In genomic region chr13:93248627-93249047, GRCh38 we compare ENCODE assay signal across 1 cellular context.
TF ChIP-seq lines count a peak whose summit lies in the region.

No MANE protein-coding gene starts in this region.

TF ChIP-seq in GM12878, 131 proteins besides CTCF, POLR2A, EP300 and RAD21 (continued from another document):
- TF ChIP-seq ZBTB4 (CRISPR knock-in tag; IDR thresholded peaks at IDR 0.05) = no peak
- TF ChIP-seq, protein P1, sequence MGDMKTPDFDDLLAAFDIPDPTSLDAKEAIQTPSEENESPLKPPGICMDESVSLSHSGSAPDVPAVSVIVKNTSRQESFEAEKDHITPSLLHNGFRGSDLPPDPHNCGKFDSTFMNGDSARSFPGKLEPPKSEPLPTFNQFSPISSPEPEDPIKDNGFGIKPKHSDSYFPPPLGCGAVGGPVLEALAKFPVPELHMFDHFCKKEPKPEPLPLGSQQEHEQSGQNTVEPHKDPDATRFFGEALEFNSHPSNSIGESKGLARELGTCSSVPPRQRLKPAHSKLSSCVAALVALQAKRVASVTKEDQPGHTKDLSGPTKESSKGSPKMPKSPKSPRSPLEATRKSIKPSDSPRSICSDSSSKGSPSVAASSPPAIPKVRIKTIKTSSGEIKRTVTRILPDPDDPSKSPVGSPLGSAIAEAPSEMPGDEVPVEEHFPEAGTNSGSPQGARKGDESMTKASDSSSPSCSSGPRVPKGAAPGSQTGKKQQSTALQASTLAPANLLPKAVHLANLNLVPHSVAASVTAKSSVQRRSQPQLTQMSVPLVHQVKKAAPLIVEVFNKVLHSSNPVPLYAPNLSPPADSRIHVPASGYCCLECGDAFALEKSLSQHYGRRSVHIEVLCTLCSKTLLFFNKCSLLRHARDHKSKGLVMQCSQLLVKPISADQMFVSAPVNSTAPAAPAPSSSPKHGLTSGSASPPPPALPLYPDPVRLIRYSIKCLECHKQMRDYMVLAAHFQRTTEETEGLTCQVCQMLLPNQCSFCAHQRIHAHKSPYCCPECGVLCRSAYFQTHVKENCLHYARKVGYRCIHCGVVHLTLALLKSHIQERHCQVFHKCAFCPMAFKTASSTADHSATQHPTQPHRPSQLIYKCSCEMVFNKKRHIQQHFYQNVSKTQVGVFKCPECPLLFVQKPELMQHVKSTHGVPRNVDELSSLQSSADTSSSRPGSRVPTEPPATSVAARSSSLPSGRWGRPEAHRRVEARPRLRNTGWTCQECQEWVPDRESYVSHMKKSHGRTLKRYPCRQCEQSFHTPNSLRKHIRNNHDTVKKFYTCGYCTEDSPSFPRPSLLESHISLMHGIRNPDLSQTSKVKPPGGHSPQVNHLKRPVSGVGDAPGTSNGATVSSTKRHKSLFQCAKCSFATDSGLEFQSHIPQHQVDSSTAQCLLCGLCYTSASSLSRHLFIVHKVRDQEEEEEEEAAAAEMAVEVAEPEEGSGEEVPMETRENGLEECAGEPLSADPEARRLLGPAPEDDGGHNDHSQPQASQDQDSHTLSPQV (IDR thresholded peaks at IDR 0.05) = no peak
- TF ChIP-seq E2F8 (IDR thresholded peaks at IDR 0.05; ENCODE audit: low read depth, partially characterized antibody) = no peak
- TF ChIP-seq, protein P2, sequence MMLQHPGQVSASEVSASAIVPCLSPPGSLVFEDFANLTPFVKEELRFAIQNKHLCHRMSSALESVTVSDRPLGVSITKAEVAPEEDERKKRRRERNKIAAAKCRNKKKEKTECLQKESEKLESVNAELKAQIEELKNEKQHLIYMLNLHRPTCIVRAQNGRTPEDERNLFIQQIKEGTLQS (IDR thresholded peaks at IDR 0.05; ENCODE audit: borderline replicate concordance, extremely low read depth, low read depth, low read length) = no peak
- TF ChIP-seq SUPT20H (IDR thresholded peaks at IDR 0.05; ENCODE audit: borderline replicate concordance, control insufficient read depth, low read depth, low read length) = no peak
- no peak for TF ChIP-seq BRCA1 (IDR thresholded peaks at IDR 0.05; ENCODE audit: low read depth, low read length)
- TF ChIP-seq EED (IDR thresholded peaks at IDR 0.05; ENCODE audit: low read depth) = no peak
- TF ChIP-seq TCF12 (IDR thresholded peaks at IDR 0.05; ENCODE audit: low read depth, low read length) = no peak
- TF ChIP-seq ZSCAN29 (IDR thresholded peaks at IDR 0.05) = no peak
- TF ChIP-seq IRF4 (IDR thresholded peaks at IDR 0.05; ENCODE audit: low read depth, low read length) = no peak
- TF ChIP-seq SP1 (IDR thresholded peaks at IDR 0.05; ENCODE audit: low read depth, low read length) = no peak
- no peak for TF ChIP-seq USF2 (IDR thresholded peaks at IDR 0.05; ENCODE audit: borderline replicate concordance, low read depth, low read length)
- TF ChIP-seq IKZF2 (IDR thresholded peaks at IDR 0.05) = no peak
- TF ChIP-seq, protein P3, sequence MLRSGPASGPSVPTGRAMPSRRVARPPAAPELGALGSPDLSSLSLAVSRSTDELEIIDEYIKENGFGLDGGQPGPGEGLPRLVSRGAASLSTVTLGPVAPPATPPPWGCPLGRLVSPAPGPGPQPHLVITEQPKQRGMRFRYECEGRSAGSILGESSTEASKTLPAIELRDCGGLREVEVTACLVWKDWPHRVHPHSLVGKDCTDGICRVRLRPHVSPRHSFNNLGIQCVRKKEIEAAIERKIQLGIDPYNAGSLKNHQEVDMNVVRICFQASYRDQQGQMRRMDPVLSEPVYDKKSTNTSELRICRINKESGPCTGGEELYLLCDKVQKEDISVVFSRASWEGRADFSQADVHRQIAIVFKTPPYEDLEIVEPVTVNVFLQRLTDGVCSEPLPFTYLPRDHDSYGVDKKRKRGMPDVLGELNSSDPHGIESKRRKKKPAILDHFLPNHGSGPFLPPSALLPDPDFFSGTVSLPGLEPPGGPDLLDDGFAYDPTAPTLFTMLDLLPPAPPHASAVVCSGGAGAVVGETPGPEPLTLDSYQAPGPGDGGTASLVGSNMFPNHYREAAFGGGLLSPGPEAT (IDR thresholded peaks at IDR 0.05; ENCODE audit: low read depth) = no peak
- TF ChIP-seq SIX5 (IDR thresholded peaks at IDR 0.05; ENCODE audit: low read depth, low read length, severe bottlenecking) = no peak
TF ChIP-seq in GM12878: peak in this region for 0.
